9 cellular contexts compared by ENCODE assay signal in genomic region chr4:121711263-121712000, GRCh38. TPM values are rescaled to one million over a fixed set of nuclear protein-coding genes. Genes with fewer than 3 reads are reported as not detected.
DNase-seq lines count a peak whose midpoint lies in the region; ATAC-seq, FAIRE-seq and TF ChIP-seq lines count a peak whose summit lies in the region.
"Had no signal": no experiment of that assay in that cellular context is flagged by ENCODE, and none has a peak within 500 bp of the region (broad histone marks: within the 10 kb centered on the region; RNA-seq: fewer than 3 reads in every experiment).

No MANE protein-coding gene starts in this region.

- no peak overlapping the region for H2AK5ac ChIP-seq in H1 (ENCODE audit: low read depth, low read length)

- POLR2A ChIA-PET in SK-N-SH (lab: Yijun Ruan, JAX) (interaction anchor here (1.1 kb wide), 1 partner anchor 15 kb away, joined by 7 read pairs; the partner anchor contains the start of gene ANXA5), H1 (lab: Charles Lee; ENCODE audit: partially characterized antibody) (interaction anchor here (0.9 to 2.3 kb wide), 3 partner anchors 13 to 26 kb away, joined by 3 to 15 read pairs (median 5); partner anchors contain the start of gene ANXA5)

- H3K9me2 ChIP-seq in SK-N-SH: no peaks in the 10 kb centered on the region

- peak overlapping the region; percentile 54 for H3K4me3 Mint-ChIP-seq in Calu3 (ENCODE audit: low read depth, unreplicated experiment)

- H4K8ac ChIP-seq in H1 (ENCODE audit: extremely low read depth, insufficient read depth, low read length): no peak overlapping the region

- H3K9ac ChIP-seq in SK-N-SH: peak overlapping the region; percentile 73
- peak overlapping the region in 2 of 4 experiments; percentile 25 to 30; a peak in 2 of 7 replicates for H3K9ac ChIP-seq in H1 (replicated peaks in 1 of 4; ENCODE audit: extremely low read depth in 1 of 4, low read depth in 3 of 4, low read length in 3 of 4)

- ATAC-seq in GM19455 (IDR thresholded peaks at IDR 0.05; ENCODE audit: unreplicated experiment): peak; percentile 91
- ATAC-seq in HG03432 (IDR thresholded peaks at IDR 0.05; ENCODE audit: unreplicated experiment): peak; percentile 96
- peak; percentile 93 for ATAC-seq in lung (ENCODE audit: insufficient read depth, low FRiP score)

- no peak overlapping the region for H3K23ac ChIP-seq in H1 (ENCODE audit: insufficient read length)

- peak overlapping the region; percentile 24 to 52; a peak in 2 of 4 replicates for H3K4me3 ChIP-seq in SK-N-SH (ENCODE audit: low read depth in 2 of 2, low read length in 1 of 2)
- H3K4me3 ChIP-seq in H1 (ENCODE audit: extremely low read depth in 1 of 4, insufficient read depth in 2 of 4, low read depth in 3 of 4, low read length in 4 of 4): peak overlapping the region in 3 of 4 experiments; percentile 12 to 48 (median 26); a peak in 5 of 8 replicates
- no peak overlapping the region for H3K4me3 ChIP-seq in lung
- H3K4me3 ChIP-seq: SK-N-MC had no signal

- H2AFZ ChIP-seq in SK-N-SH (ENCODE audit: low read depth) (peak overlapping the region; percentile 99), H1 (ENCODE audit: low read length) (peak overlapping the region; percentile 72)

- FAIRE-seq in H1 (lab: Jason Lieb, UNC): peak; percentile 7

- no peak overlapping the region for H3K18ac ChIP-seq in H1 (ENCODE audit: extremely low read depth, low read length)

- H3K79me1 ChIP-seq in H1 (ENCODE audit: low read depth, low read length): no peaks in the 10 kb centered on the region

- TF ChIP-seq CTCF in Calu3 (IDR thresholded peaks at IDR 0.05; ENCODE audit: unreplicated experiment): no peak
- no peak for TF ChIP-seq CTCF in SK-N-SH (IDR thresholded peaks at IDR 0.05)
- TF ChIP-seq CTCF in H1 (IDR thresholded peaks at IDR 0.05; ENCODE audit: control extremely low read depth in 1 of 3, insufficient read depth in 1 of 3, low read depth in 1 of 3, low read length in 3 of 3): 0 out of 4 replicates have a peak, but pooled peaks of 1 of the 3 experiments have one; percentile 1
- no peak for TF ChIP-seq CTCF in lung (IDR thresholded peaks at IDR 0.05; ENCODE audit: control extremely low read depth, extremely low read depth)

- H3K9me3 ChIP-seq in SK-N-SH (no peaks in the 10 kb centered on the region), H1 (ENCODE audit: insufficient read depth in 2 of 2, low read depth in 1 of 2, low read length in 1 of 2) (no peaks in the 10 kb centered on the region; a peak in 1 of 4 replicates), lung (ENCODE audit: control insufficient read depth in 2 of 2, insufficient read depth in 1 of 2, low read length in 1 of 2) (no peaks in the 10 kb centered on the region)

- no peak overlapping the region for H4K91ac ChIP-seq in H1 (replicated peaks; ENCODE audit: insufficient read length, low read length)

- no peaks in the 10 kb centered on the region for H3K27me3 ChIP-seq in SK-N-SH (ENCODE audit: insufficient read depth)
- H3K27me3 ChIP-seq in H1 (replicated peaks in 1 of 4; ENCODE audit: control insufficient read depth in 3 of 4, extremely low read depth in 1 of 4, insufficient read depth in 3 of 4, low read length in 3 of 4): no peaks in the 10 kb centered on the region
- H3K27me3 ChIP-seq in lung (ENCODE audit: control insufficient read depth, insufficient read depth): no peaks in the 10 kb centered on the region

- H3K56ac ChIP-seq in H1 (replicated peaks; ENCODE audit: insufficient read length, low read depth, low read length): no peak overlapping the region

- no peak for TF ChIP-seq RAD21 in SK-N-SH (IDR thresholded peaks at IDR 0.05; ENCODE audit: low read length)
- TF ChIP-seq RAD21 in H1 (IDR thresholded peaks at IDR 0.05 in 1 of 2, conservative IDR thresholded peaks at IDR 0.05 in 1 of 2; ENCODE audit: low read depth in 2 of 2, low read length in 2 of 2): peak; percentile 13 to 14; a peak in 3 of 4 replicates

- DNase-seq in Calu3: peak; percentile 75
- peak; percentile 65 for DNase-seq in SK-N-SH
- peak; percentile 84 to 85 for DNase-seq in H1 (ENCODE audit: low read depth in 1 of 2, low spot score in 2 of 2)
- peak; percentile 73 for DNase-seq in lung (ENCODE audit: low spot score)
- peak; percentile 47 to 59 for DNase-seq in stimulated activated CD8-positive, alpha-beta memory T cell treated with anti-CD3 and anti-CD28 coated beads, Interleukin-15, amount 100 ng/mL, for 48 hours (ENCODE audit: low read depth in 2 of 2)
- DNase-seq in NAMALWA (ENCODE audit: low spot score): no peak

- H2BK5ac ChIP-seq in H1 (ENCODE audit: low read depth, low read length): peak overlapping the region; percentile 46; the same call in 1 of the 2 replicates

- H2BK12ac ChIP-seq in H1 (ENCODE audit: low read depth, low read length): no peak overlapping the region; the same call in 1 of the 2 replicates

- CTCF ChIA-PET in Calu3 (lab: Charles Lee): interaction anchor here (0.6 kb wide), 1 partner anchor 252 kb away, joined by 3 read pairs; no protein-coding TSS in a partner anchor
- CTCF ChIA-PET in SK-N-SH (lab: Yijun Ruan, JAX): interaction anchor here (0.6 to 1.2 kb wide), 2 partner anchors 29 to 227 kb away, joined by 3 read pairs; no protein-coding TSS in a partner anchor
- CTCF ChIA-PET in H1 (lab: Charles Lee; ENCODE audit: partially characterized antibody): interaction anchor here (0.7 to 3.8 kb wide), 9 partner anchors 9 to 354 kb away, joined by 3 to 20 read pairs (median 4); no protein-coding TSS in a partner anchor

- peaks cover 4 to 16% of the 10 kb centered on the region in 2 experiments; a peak in 2 of 4 replicates for H3K4me1 ChIP-seq in SK-N-SH (ENCODE audit: control insufficient read depth in 1 of 2, insufficient read depth in 2 of 2, low read depth in 1 of 2, low read length in 1 of 2)
- peaks cover 5 to 10% (median 7%) of the 10 kb centered on the region in 4 experiments; a peak in 5 of 7 replicates for H3K4me1 ChIP-seq in H1 (replicated peaks in 1 of 4; ENCODE audit: control insufficient read depth in 3 of 4, insufficient read depth in 4 of 4, low read length in 3 of 4)
- H3K4me1 ChIP-seq in lung (ENCODE audit: control insufficient read depth in 2 of 2, insufficient read depth in 2 of 2, low read length in 2 of 2): peaks cover 0 to 4% of the 10 kb centered on the region in 2 donors

- no peaks in the 10 kb centered on the region for H3K36me3 ChIP-seq in SK-N-SH (replicated peaks in 1 of 2; ENCODE audit: control insufficient read depth in 1 of 2, insufficient read depth in 2 of 2, low read length in 1 of 2)
- no peaks in the 10 kb centered on the region for H3K36me3 ChIP-seq in H1 (ENCODE audit: control insufficient read depth in 2 of 4, insufficient read depth in 4 of 4, low read length in 3 of 4)
- no peaks in the 10 kb centered on the region for H3K36me3 ChIP-seq in lung (ENCODE audit: control insufficient read depth in 2 of 2, insufficient read depth in 2 of 2, low read length in 2 of 2)

- H3K36me3 Mint-ChIP-seq in Calu3 (ENCODE audit: insufficient read depth, unreplicated experiment): peaks cover 5% of the 10 kb centered on the region

- H3K23me2 ChIP-seq in H1 (ENCODE audit: low read depth, low read length): no peaks in the 10 kb centered on the region

- H3K79me2 ChIP-seq in SK-N-SH (ENCODE audit: insufficient read depth) (no peaks in the 10 kb centered on the region), H1 (ENCODE audit: control insufficient read depth in 1 of 2, insufficient read depth in 2 of 2, low read length in 2 of 2) (no peaks in the 10 kb centered on the region)

- H3K4ac ChIP-seq in H1 (replicated peaks; ENCODE audit: insufficient read length, low read depth, low read length): no peak overlapping the region

- H3K27ac ChIP-seq in SK-N-SH (ENCODE audit: low read depth in 2 of 2, low read length in 1 of 2) (peak overlapping the region; percentile 80 to 97; a peak in 3 of 4 replicates), H1 (ENCODE audit: low read depth, low read length) (peak overlapping the region; percentile 44; the same call in 1 of the 2 replicates), lung (ENCODE audit: low read depth in 1 of 2, low read length in 1 of 2) (peak overlapping the region; percentile 51 to 70)
- H3K27ac ChIP-seq: SK-N-MC had no signal

- H3K27ac Mint-ChIP-seq in Calu3 (ENCODE audit: unreplicated experiment): no peak overlapping the region

- 0 out of 2 replicates have a peak overlapping the region, but pooled peaks have one; percentile 0 for H2BK15ac ChIP-seq in H1 (ENCODE audit: low read length)

- peaks cover 9% of the 10 kb centered on the region for H3F3A ChIP-seq in SK-N-SH (replicated peaks; ENCODE audit: insufficient read depth)

- H3K14ac ChIP-seq in H1 (ENCODE audit: insufficient read length): no peak overlapping the region

- no peaks in the 10 kb centered on the region for H3K9me3 Mint-ChIP-seq in Calu3 (ENCODE audit: low read depth, unreplicated experiment)

- peak in 1 of 2 experiments; percentile 90; a peak in 2 of 4 replicates for TF ChIP-seq EP300 in SK-N-SH (IDR thresholded peaks at IDR 0.05; ENCODE audit: borderline replicate concordance in 1 of 2, low read depth in 1 of 2, low read length in 1 of 2)
- TF ChIP-seq EP300 in H1 (IDR thresholded peaks at IDR 0.05; ENCODE audit: borderline replicate concordance in 1 of 2, low read depth in 2 of 2, low read length in 2 of 2): peak in 1 of 2 experiments; percentile 79; a peak in 1 of 3 replicates

- 7% methylated on average over 18 of the region's 18 CpGs for WGBS in SK-N-SH (ENCODE audit: low lambda C conversion rate)
- 2% methylated on average over 18 of the region's 18 CpGs; no CpG with 5 or more reads in 1 of the 2 experiments for WGBS in H1 (ENCODE audit: extremely low coverage in 1 of 2, insufficient coverage in 1 of 2, insufficient read length in 1 of 2, insufficient replicate concordance in 2 of 2, low coverage in 1 of 2, low lambda C conversion rate in 2 of 2, missing lambda C conversion rate in 1 of 2), 2 experiments
- 7 to 13% methylated on average over 18 of the region's 18 CpGs for WGBS in lung, 2 donors

- 0 out of 3 replicates have a peak, but pooled peaks of 1 of the 2 experiments have one; percentile 36 for TF ChIP-seq POLR2A in H1 (IDR thresholded peaks at IDR 0.05; ENCODE audit: control extremely low read depth in 1 of 2, low read depth in 2 of 2, low read length in 2 of 2)

- BruUV-seq in Calu3 (replicated peaks; lab: Mats Ljungman, UMichigan): no TSS peak

- H3K4me2 ChIP-seq in SK-N-SH (peak overlapping the region; percentile 78), H1 (ENCODE audit: insufficient read depth in 1 of 2, low read depth in 2 of 2, low read length in 2 of 2) (peak overlapping the region; percentile 57 to 62)

- H3K4me1 Mint-ChIP-seq in Calu3 (ENCODE audit: low read depth, unreplicated experiment): peaks cover 39% of the 10 kb centered on the region

- no peak overlapping the region for H4K5ac ChIP-seq in H1 (ENCODE audit: insufficient read length, low read depth, low read length)

- intact Hi-C loops in Calu3 (cut with micrococcal nuclease; ENCODE audit: unreplicated experiment): no loop called here

- H4K20me1 ChIP-seq in SK-N-SH (ENCODE audit: insufficient read depth) (no peaks in the 10 kb centered on the region), H1 (replicated peaks in 1 of 2; ENCODE audit: control insufficient read depth in 1 of 2, insufficient read depth in 2 of 2, low read length in 2 of 2) (no peaks in the 10 kb centered on the region)

- no peaks in the 10 kb centered on the region for H3K27me3 Mint-ChIP-seq in Calu3 (ENCODE audit: unreplicated experiment)

- no peak overlapping the region for H2BK20ac ChIP-seq in H1 (ENCODE audit: low read length)

- no peak overlapping the region for H2BK120ac ChIP-seq in H1 (replicated peaks; ENCODE audit: low read depth, low read length)

RNA-seq across cellular contexts. Expression of gene ANXA5, which starts 14.7 kb away (rescaled TPM):
- total RNA-seq in Calu3 (2022) (246 and 273 TPM in 2 replicates), lung (100 to 1,000 TPM; 250 to 406 TPM)
- polyA plus RNA-seq in SK-N-SH (2012; rRNA removed) (379 and 420 TPM in 2 replicates), H1 (2011; rRNA removed) (116 and 213 TPM in 2 replicates), lung (100 to 1,000 TPM; 440 to 479 TPM)
- 504 and 630 TPM in 2 replicates for polyA plus RNA-seq in SK-N-SH (2012; cell fraction: cytosol; rRNA removed)
- 219 and 334 TPM in 2 replicates for polyA plus RNA-seq in SK-N-SH (2012; cell fraction: nucleus; rRNA removed)
- 213 and 221 TPM in 2 replicates for total RNA-seq in H1 (2021; fragmentation: NEBNext Ultra II Directional; extraction: Animal tissue kit (Norgen Biotek cat#: 25700))
- polyA plus RNA-seq in H1 (2011; cell fraction: cytosol; rRNA removed): 155 TPM
- polyA plus RNA-seq in H1 (2011; cell fraction: nucleus; rRNA removed): 69.0 TPM
- 222 to 296 TPM (median 237 TPM) in 4 replicates for polyA plus RNA-seq in H1 (2012, experiment 1 of 2)
- 183 TPM for polyA plus RNA-seq in H1 (2012, experiment 2 of 2)
- 155 TPM for polyA plus RNA-seq in H1 (2013, experiment 1 of 2)
- polyA plus RNA-seq in H1 (2013, experiment 2 of 2): 154 TPM
- polyA minus RNA-seq in H1 (2011; rRNA and poly(A)+ RNA removed): 115 and 127 TPM in 2 replicates
- polyA minus RNA-seq in H1 (2011; cell fraction: cytosol; rRNA and poly(A)+ RNA removed): 230 TPM
- 90.3 TPM for polyA minus RNA-seq in H1 (2011; cell fraction: nucleus; rRNA and poly(A)+ RNA removed)

RNA-seq across cellular contexts. Expression of gene SMIM43, which starts 53.5 kb away (rescaled TPM):
- total RNA-seq in Calu3 (2022) (not detected in 2 replicates), lung (10 to 100 TPM in 1 of 2 donors, under 1 TPM in 1; 0.15 to 18.2 TPM)
- polyA plus RNA-seq in SK-N-SH (2012; rRNA removed) (37.2 and 59.1 TPM in 2 replicates), H1 (2011; rRNA removed) (0.41 and 0.94 TPM in 2 replicates), lung (under 1 TPM; 0.07 to 0.16 TPM)
- polyA plus RNA-seq in SK-N-SH (2012; cell fraction: cytosol; rRNA removed): 50.5 and 56.0 TPM in 2 replicates
- polyA plus RNA-seq in SK-N-SH (2012; cell fraction: nucleus; rRNA removed): 59.9 and 106 TPM in 2 replicates
- 0.50 TPM in 1 of 2 replicates, not detected in the other for total RNA-seq in H1 (2021; fragmentation: NEBNext Ultra II Directional; extraction: Animal tissue kit (Norgen Biotek cat#: 25700))
- polyA plus RNA-seq in H1 (2011; cell fraction: cytosol; rRNA removed): 0.97 TPM
- 0.77 TPM for polyA plus RNA-seq in H1 (2011; cell fraction: nucleus; rRNA removed)
- polyA plus RNA-seq in H1 (2012, experiment 1 of 2): 0.72 to 0.98 TPM (median 0.88 TPM) in 4 replicates
- polyA plus RNA-seq in H1 (2012, experiment 2 of 2): 0.22 TPM
- 0.32 TPM for polyA plus RNA-seq in H1 (2013, experiment 1 of 2)
- polyA plus RNA-seq in H1 (2013, experiment 2 of 2): 0.33 TPM
- polyA minus RNA-seq in H1 (2011; rRNA and poly(A)+ RNA removed): 0.22 and 2.5 TPM in 2 replicates
- 1.2 TPM for polyA minus RNA-seq in H1 (2011; cell fraction: cytosol; rRNA and poly(A)+ RNA removed)
- polyA minus RNA-seq in H1 (2011; cell fraction: nucleus; rRNA and poly(A)+ RNA removed): 0.40 TPM
